In genomic region chrX:123923211-123923610, GRCh38 we compare ENCODE assay signal across 1 cellular context.
TF ChIP-seq lines count a peak whose summit lies in the region.

No MANE protein-coding gene starts in this region.

TF ChIP-seq in GM23338, 12 proteins besides CTCF, POLR2A, EP300 and RAD21 (continued from another document):
- TF ChIP-seq ZNF462 (CRISPR knock-in tag; IDR thresholded peaks at IDR 0.05) (no peak), NANOG (IDR thresholded peaks at IDR 0.05; ENCODE audit: borderline replicate concordance) (no peak), CREB1 (CRISPR knock-in tag; IDR thresholded peaks at IDR 0.05; ENCODE audit: low read depth) (no peak), EZH2phosphoT487 (IDR thresholded peaks at IDR 0.05; ENCODE audit: unreplicated experiment) (no peak), POLR2AphosphoS5 (IDR thresholded peaks at IDR 0.05; ENCODE audit: low read depth) (no peak), REST (IDR thresholded peaks at IDR 0.05; ENCODE audit: unreplicated experiment) (no peak), STAT1 (IDR thresholded peaks at IDR 0.05; ENCODE audit: unreplicated experiment) (no peak)
